Comparison of ENCODE assay signal across 24 cellular contexts in genomic region chr10:51588984-51589383, GRCh38.
DNase-seq lines count a peak whose midpoint lies in the region; ATAC-seq and TF ChIP-seq lines count a peak whose summit lies in the region.
"Had no signal": no experiment of that assay in that cellular context is flagged by ENCODE, and none has a peak within 500 bp of the region (broad histone marks: within the 10 kb centered on the region; RNA-seq: fewer than 3 reads in every experiment).

No MANE protein-coding gene starts in this region.

- H3K36me3 Mint-ChIP-seq in GM23338 (ENCODE audit: low read depth) (no peaks in the 10 kb centered on the region), WTC11 (no peaks in the 10 kb centered on the region)
- H3K36me3 Mint-ChIP-seq: CD14-positive monocyte; CD4-positive, alpha-beta memory T cell; CD4-positive, CD25-positive, alpha-beta regulatory T cell; CD8-positive, alpha-beta memory T cell had no signal

- no peak overlapping the region for H2AFZ ChIP-seq in GM23338

- no peak overlapping the region for H3K9ac ChIP-seq in iPS-20b (ENCODE audit: low read depth, low read length)
- H3K9ac ChIP-seq: BLaER1 had no signal

- H3K27ac ChIP-seq in GM23338 (ENCODE audit: low read depth) (no peak overlapping the region), iPS-20b (ENCODE audit: low read length) (no peak overlapping the region)
- H3K27ac ChIP-seq: BLaER1 had no signal

- H3K9me3 ChIP-seq in iPS-20b (ENCODE audit: insufficient read depth, low read depth, low read length) = no peaks in the 10 kb centered on the region
- H3K9me3 ChIP-seq: BE2C, BLaER1 had no signal

- no peak overlapping the region for H3K4me3 Mint-ChIP-seq in GM23338
- H3K4me3 Mint-ChIP-seq in WTC11 = no peak overlapping the region
- H3K4me3 Mint-ChIP-seq: CD14-positive monocyte; CD4-positive, alpha-beta memory T cell; CD4-positive, CD25-positive, alpha-beta regulatory T cell; CD8-positive, alpha-beta memory T cell had no signal

- H3K27ac Mint-ChIP-seq in GM23338 (no peak overlapping the region), WTC11 (no peak overlapping the region)
- H3K27ac Mint-ChIP-seq: CD14-positive monocyte; CD4-positive, alpha-beta memory T cell; CD4-positive, CD25-positive, alpha-beta regulatory T cell; CD8-positive, alpha-beta memory T cell had no signal

- H3K27me3 Mint-ChIP-seq in GM23338 (ENCODE audit: insufficient read depth, low read depth, poor library complexity) (peaks cover 4% of the 10 kb centered on the region), WTC11 (ENCODE audit: low read depth) (peaks cover 3% of the 10 kb centered on the region; the same call in 1 of the 2 replicates)
- H3K27me3 Mint-ChIP-seq: CD4-positive, CD25-positive, alpha-beta regulatory T cell; CD8-positive, alpha-beta memory T cell had no signal

- H3K79me2 ChIP-seq in GM23338 (replicated peaks; ENCODE audit: insufficient read depth) = no peaks in the 10 kb centered on the region

- peak overlapping the region; percentile 23; the same call in 1 of the 2 replicates for H3K4me2 ChIP-seq in GM23338
- H3K4me2 ChIP-seq: BLaER1 had no signal

- H3K36me3 ChIP-seq in GM23338 (ENCODE audit: insufficient read depth) = no peaks in the 10 kb centered on the region
- H3K36me3 ChIP-seq in iPS-20b (ENCODE audit: insufficient read depth, low read depth, low read length) = no peaks in the 10 kb centered on the region
- H3K36me3 ChIP-seq: BE2C, BLaER1 had no signal

- TF ChIP-seq CTCF in GM23338 (conservative IDR thresholded peaks at IDR 0.05; ENCODE audit: low read depth in 2 of 2) (no peak), WTC11 (IDR thresholded peaks at IDR 0.05) (no peak)

- H3K4me3 ChIP-seq in GM23338 = no peak overlapping the region
- H3K4me3 ChIP-seq in iPS-20b (ENCODE audit: low read length) = 0 out of 2 replicates have a peak overlapping the region, but pooled peaks have one; percentile 24
- H3K4me3 ChIP-seq: BLaER1, GM12878 had no signal

- peak; percentile 19 for DNase-seq in GM23338 (ENCODE audit: low spot score)
- no peak for DNase-seq in WTC11 (ENCODE audit: low spot score)
- DNase-seq in activated CD8-positive, alpha-beta memory T cell treated with anti-CD3 and anti-CD28 coated beads for 24 hours = no peak
- DNase-seq: 8988T; ACHN; BE2C; C1 segment of cervical spinal cord; CD4-positive, alpha-beta memory T cell; CD4-positive, CD25-positive, alpha-beta regulatory T cell; CD8-positive, alpha-beta memory T cell; COR-L47; DMS 273 treated with DMSO at 0.1 percent for 48 hours; DMS153; DMS53; DMS79; DND-41; EL; GDM1 had no signal

- peaks cover 20% of the 10 kb centered on the region for H3K4me1 ChIP-seq in GM23338 (ENCODE audit: insufficient read depth)
- peaks cover 16% of the 10 kb centered on the region for H3K4me1 ChIP-seq in iPS-20b (ENCODE audit: insufficient read depth, low read length)
- H3K4me1 ChIP-seq: BE2C, BLaER1 had no signal

- H3F3A ChIP-seq in GM23338 (replicated peaks; ENCODE audit: low read depth) = no peaks in the 10 kb centered on the region

- CTCF ChIA-PET in WTC11 (lab: Charles Lee) = no interaction called here

- H3K4me1 Mint-ChIP-seq in GM23338 = peaks cover 24% of the 10 kb centered on the region
- H3K4me1 Mint-ChIP-seq in WTC11 = peaks cover 35% of the 10 kb centered on the region
- H3K4me1 Mint-ChIP-seq: CD14-positive monocyte; CD4-positive, alpha-beta memory T cell; CD4-positive, CD25-positive, alpha-beta regulatory T cell; CD8-positive, alpha-beta memory T cell had no signal

- no peaks in the 10 kb centered on the region for H3K9me3 Mint-ChIP-seq in GM23338
- H3K9me3 Mint-ChIP-seq in WTC11 = no peaks in the 10 kb centered on the region
- H3K9me3 Mint-ChIP-seq: CD4-positive, alpha-beta memory T cell; CD4-positive, CD25-positive, alpha-beta regulatory T cell; CD8-positive, alpha-beta memory T cell had no signal

- H3K27me3 ChIP-seq in GM23338 (ENCODE audit: insufficient read depth) = no peaks in the 10 kb centered on the region
- no peaks in the 10 kb centered on the region for H3K27me3 ChIP-seq in iPS-20b (ENCODE audit: insufficient read depth, low read length)
- H3K27me3 ChIP-seq: BE2C, BLaER1 had no signal

- POLR2A ChIA-PET in WTC11 (lab: Charles Lee) = no interaction called here

- no peaks in the 10 kb centered on the region; the same call in 1 of the 2 replicates for H3K9me2 ChIP-seq in GM23338 (ENCODE audit: insufficient read depth)

- no peaks in the 10 kb centered on the region for H4K20me1 ChIP-seq in GM23338 (replicated peaks; ENCODE audit: insufficient read depth)
- H4K20me1 ChIP-seq: BLaER1 had no signal

- ATAC-seq in GM23338 = peak; percentile 71
- ATAC-seq in WTC11 = peak; percentile 61
- ATAC-seq in HG03571 (IDR thresholded peaks at IDR 0.05; ENCODE audit: unreplicated experiment) = no peak
- no peak for ATAC-seq in HG03460 (IDR thresholded peaks at IDR 0.05; ENCODE audit: unreplicated experiment)
- ATAC-seq: GM12878 had no signal

TF ChIP-seq in GM23338, 12 proteins besides CTCF, POLR2A, EP300 and RAD21 (continues in another document):
- no peak for TF ChIP-seq STAT1 (IDR thresholded peaks at IDR 0.05; ENCODE audit: unreplicated experiment)
- no peak for TF ChIP-seq NANOG (IDR thresholded peaks at IDR 0.05; ENCODE audit: borderline replicate concordance)

TF ChIP-seq in WTC11, 78 proteins besides CTCF, POLR2A, EP300 and RAD21:
- TF ChIP-seq NR3C1 (CRISPR knock-in tag; conservative IDR thresholded peaks at IDR 0.05; ENCODE audit: low read depth) (no peak), ZNF121 (CRISPR knock-in tag; IDR thresholded peaks at IDR 0.05) (no peak), ATF3 (CRISPR knock-in tag; conservative IDR thresholded peaks at IDR 0.05) (no peak), NFE2L1 (CRISPR knock-in tag; IDR thresholded peaks at IDR 0.05) (no peak), ELF4 (CRISPR knock-in tag; IDR thresholded peaks at IDR 0.05; ENCODE audit: low read depth) (no peak), ZNF396 (CRISPR knock-in tag; IDR thresholded peaks at IDR 0.05; ENCODE audit: borderline replicate concordance) (no peak), NFATC4 (CRISPR knock-in tag; IDR thresholded peaks at IDR 0.05) (no peak), MLX (CRISPR knock-in tag; IDR thresholded peaks at IDR 0.05) (no peak)
- TF ChIP-seq, protein P1, sequence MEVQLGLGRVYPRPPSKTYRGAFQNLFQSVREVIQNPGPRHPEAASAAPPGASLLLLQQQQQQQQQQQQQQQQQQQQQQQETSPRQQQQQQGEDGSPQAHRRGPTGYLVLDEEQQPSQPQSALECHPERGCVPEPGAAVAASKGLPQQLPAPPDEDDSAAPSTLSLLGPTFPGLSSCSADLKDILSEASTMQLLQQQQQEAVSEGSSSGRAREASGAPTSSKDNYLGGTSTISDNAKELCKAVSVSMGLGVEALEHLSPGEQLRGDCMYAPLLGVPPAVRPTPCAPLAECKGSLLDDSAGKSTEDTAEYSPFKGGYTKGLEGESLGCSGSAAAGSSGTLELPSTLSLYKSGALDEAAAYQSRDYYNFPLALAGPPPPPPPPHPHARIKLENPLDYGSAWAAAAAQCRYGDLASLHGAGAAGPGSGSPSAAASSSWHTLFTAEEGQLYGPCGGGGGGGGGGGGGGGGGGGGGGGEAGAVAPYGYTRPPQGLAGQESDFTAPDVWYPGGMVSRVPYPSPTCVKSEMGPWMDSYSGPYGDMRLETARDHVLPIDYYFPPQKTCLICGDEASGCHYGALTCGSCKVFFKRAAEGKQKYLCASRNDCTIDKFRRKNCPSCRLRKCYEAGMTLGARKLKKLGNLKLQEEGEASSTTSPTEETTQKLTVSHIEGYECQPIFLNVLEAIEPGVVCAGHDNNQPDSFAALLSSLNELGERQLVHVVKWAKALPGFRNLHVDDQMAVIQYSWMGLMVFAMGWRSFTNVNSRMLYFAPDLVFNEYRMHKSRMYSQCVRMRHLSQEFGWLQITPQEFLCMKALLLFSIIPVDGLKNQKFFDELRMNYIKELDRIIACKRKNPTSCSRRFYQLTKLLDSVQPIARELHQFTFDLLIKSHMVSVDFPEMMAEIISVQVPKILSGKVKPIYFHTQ (CRISPR knock-in tag; IDR thresholded peaks at IDR 0.05) = no peak
- TF ChIP-seq, protein P2, sequence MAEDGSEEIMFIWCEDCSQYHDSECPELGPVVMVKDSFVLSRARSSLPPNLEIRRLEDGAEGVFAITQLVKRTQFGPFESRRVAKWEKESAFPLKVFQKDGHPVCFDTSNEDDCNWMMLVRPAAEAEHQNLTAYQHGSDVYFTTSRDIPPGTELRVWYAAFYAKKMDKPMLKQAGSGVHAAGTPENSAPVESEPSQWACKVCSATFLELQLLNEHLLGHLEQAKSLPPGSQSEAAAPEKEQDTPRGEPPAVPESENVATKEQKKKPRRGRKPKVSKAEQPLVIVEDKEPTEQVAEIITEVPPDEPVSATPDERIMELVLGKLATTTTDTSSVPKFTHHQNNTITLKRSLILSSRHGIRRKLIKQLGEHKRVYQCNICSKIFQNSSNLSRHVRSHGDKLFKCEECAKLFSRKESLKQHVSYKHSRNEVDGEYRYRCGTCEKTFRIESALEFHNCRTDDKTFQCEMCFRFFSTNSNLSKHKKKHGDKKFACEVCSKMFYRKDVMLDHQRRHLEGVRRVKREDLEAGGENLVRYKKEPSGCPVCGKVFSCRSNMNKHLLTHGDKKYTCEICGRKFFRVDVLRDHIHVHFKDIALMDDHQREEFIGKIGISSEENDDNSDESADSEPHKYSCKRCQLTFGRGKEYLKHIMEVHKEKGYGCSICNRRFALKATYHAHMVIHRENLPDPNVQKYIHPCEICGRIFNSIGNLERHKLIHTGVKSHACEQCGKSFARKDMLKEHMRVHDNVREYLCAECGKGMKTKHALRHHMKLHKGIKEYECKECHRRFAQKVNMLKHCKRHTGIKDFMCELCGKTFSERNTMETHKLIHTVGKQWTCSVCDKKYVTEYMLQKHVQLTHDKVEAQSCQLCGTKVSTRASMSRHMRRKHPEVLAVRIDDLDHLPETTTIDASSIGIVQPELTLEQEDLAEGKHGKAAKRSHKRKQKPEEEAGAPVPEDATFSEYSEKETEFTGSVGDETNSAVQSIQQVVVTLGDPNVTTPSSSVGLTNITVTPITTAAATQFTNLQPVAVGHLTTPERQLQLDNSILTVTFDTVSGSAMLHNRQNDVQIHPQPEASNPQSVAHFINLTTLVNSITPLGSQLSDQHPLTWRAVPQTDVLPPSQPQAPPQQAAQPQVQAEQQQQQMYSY (CRISPR knock-in tag; IDR thresholded peaks at IDR 0.05) = no peak

Comparison
In these comparisons a context has a peak if more than half of its experiments do, and no peak if none do; other contexts are left out.
1. ATAC-seq: peak in GM23338 (single experiment) and WTC11 (single experiment); none in HG03571 (single experiment) and HG03460 (single experiment).